16 cellular contexts compared by ENCODE assay signal in the genomic region with DNA sequence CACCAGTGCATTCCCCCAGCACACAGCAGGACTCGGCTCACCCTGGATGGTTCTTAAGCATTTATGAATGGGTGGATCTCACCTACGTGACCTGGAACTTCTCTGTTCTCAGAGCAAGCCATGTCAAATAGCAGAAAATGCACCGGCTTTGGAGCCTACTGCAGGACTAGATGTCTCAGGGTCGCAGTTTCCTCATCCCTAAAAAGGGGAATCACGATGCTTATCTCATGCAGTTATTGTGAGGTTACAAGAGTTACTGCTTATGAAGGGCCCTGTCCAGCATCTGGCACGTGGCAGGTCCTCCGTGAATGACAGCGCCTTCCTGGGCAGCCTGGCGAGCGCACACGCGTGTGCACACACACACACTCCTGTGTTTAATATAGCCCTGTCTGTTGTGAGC.
DNase-seq lines count a peak whose midpoint lies in the region; ATAC-seq and TF ChIP-seq lines count a peak whose summit lies in the region.
"Had no signal": no experiment of that assay in that cellular context is flagged by ENCODE, and none has a peak within 500 bp of the region (broad histone marks: within the 10 kb centered on the region; RNA-seq: fewer than 3 reads in every experiment).

No MANE protein-coding gene starts in this region.

- no peak overlapping the region for H2BK120ac ChIP-seq in mesenchymal stem cell (ENCODE audit: low read depth, low read length)

- H3K4me1 Mint-ChIP-seq in T-helper 17 cell, result peaks cover 40% of the 10 kb centered on the region
- peaks cover 11% of the 10 kb centered on the region for H3K4me1 Mint-ChIP-seq in CD8-positive, alpha-beta T cell (ENCODE audit: low read depth)

- no peak overlapping the region for H2BK15ac ChIP-seq in mesenchymal stem cell (ENCODE audit: low read depth, poor library complexity, severe bottlenecking)

- H3K23ac ChIP-seq in mesenchymal stem cell (ENCODE audit: low read length in 2 of 2), result no peak overlapping the region

- H3K27ac ChIP-seq in right atrium auricular region (peak overlapping the region; percentile 45 to 55), right cardiac atrium (ENCODE audit: low read length) (no peak overlapping the region), mesenchymal stem cell (ENCODE audit: low read length, poor library complexity, severe bottlenecking) (no peak overlapping the region)
- H3K27ac ChIP-seq in CD8-positive, alpha-beta T cell (ENCODE audit: low read depth, low read length), result no peak overlapping the region
- H3K27ac ChIP-seq: brain microvascular endothelial cell, parathyroid adenoma had no signal

- H3K4me2 ChIP-seq in mesenchymal stem cell (ENCODE audit: low read length, poor library complexity, severe bottlenecking), result no peak overlapping the region

- no peak overlapping the region for H2AFZ ChIP-seq in mesenchymal stem cell (ENCODE audit: low read depth, low read length)
- H2AFZ ChIP-seq: parathyroid adenoma had no signal

- H3K36me3 ChIP-seq in right atrium auricular region (no peaks in the 10 kb centered on the region), mesenchymal stem cell (ENCODE audit: control insufficient read depth in 1 of 2, insufficient read depth in 2 of 2, low read depth in 1 of 2, low read length in 2 of 2) (peaks cover 3 to 13% of the 10 kb centered on the region in 2 experiments)
- no peaks in the 10 kb centered on the region for H3K36me3 ChIP-seq in CD8-positive, alpha-beta T cell (ENCODE audit: insufficient read depth, low read length)
- H3K36me3 ChIP-seq: brain microvascular endothelial cell had no signal

- H3K9ac ChIP-seq in mesenchymal stem cell (ENCODE audit: low read length), result no peak overlapping the region
- H3K9ac ChIP-seq: parathyroid adenoma had no signal

- ATAC-seq in right cardiac atrium, result no peak
- no peak for ATAC-seq in T-helper 17 cell
- no peak for ATAC-seq in CD8-positive, alpha-beta T cell
- ATAC-seq in left lobe of liver, result no peak

- H3K9me3 ChIP-seq in right atrium auricular region (no peaks in the 10 kb centered on the region), right cardiac atrium (ENCODE audit: control insufficient read depth, low read length) (no peaks in the 10 kb centered on the region), T-helper 17 cell (ENCODE audit: control insufficient read depth, low read length, poor library complexity, severe bottlenecking) (no peaks in the 10 kb centered on the region), mesenchymal stem cell (ENCODE audit: control insufficient read depth, low read length) (no peaks in the 10 kb centered on the region)
- no peaks in the 10 kb centered on the region for H3K9me3 ChIP-seq in CD8-positive, alpha-beta T cell (ENCODE audit: low read length)

- H3K27me3 Mint-ChIP-seq in T-helper 17 cell, result no peaks in the 10 kb centered on the region
- H3K27me3 Mint-ChIP-seq in CD8-positive, alpha-beta T cell (ENCODE audit: low read depth), result no peaks in the 10 kb centered on the region
- H3K27me3 Mint-ChIP-seq: type B pancreatic cell had no signal

- 82% methylated on average over 12 of the region's 12 CpGs for WGBS in right cardiac atrium
- 97% methylated on average over 12 of the region's 12 CpGs for WGBS in mesenchymal stem cell

- peaks cover 35% of the 10 kb centered on the region for H3K79me1 ChIP-seq in mesenchymal stem cell (replicated peaks; ENCODE audit: low read length, poor library complexity, severe bottlenecking)

- no peak for TF ChIP-seq CTCF in right atrium auricular region (IDR thresholded peaks at IDR 0.05)
- TF ChIP-seq CTCF in CD8-positive, alpha-beta T cell (IDR thresholded peaks at IDR 0.05), result no peak

- H4K91ac ChIP-seq in mesenchymal stem cell (ENCODE audit: low read length), result no peak overlapping the region

- DNase-seq in right atrium auricular region (ENCODE audit: low spot score), result no peak
- no peak for DNase-seq in right cardiac atrium
- no peak for DNase-seq in T-helper 17 cell
- DNase-seq in mesenchymal stem cell, result no peak
- no peak for DNase-seq in CD8-positive, alpha-beta T cell
- DNase-seq in left lobe of liver (ENCODE audit: low spot score), result no peak
- DNase-seq in posterior cingulate gyrus, result no peak
- no peak for DNase-seq in COLO829 (ENCODE audit: low spot score)
- DNase-seq: brain microvascular endothelial cell; C1 segment of cervical spinal cord; effector memory CD4-positive, alpha-beta T cell; EL; foreskin fibroblast; NCI-H1092 had no signal

- intact Hi-C loops in right cardiac atrium (cut with DNase I), result no loop called here
- intact Hi-C loops in CD8-positive, alpha-beta T cell (cut with DNase I, micrococcal nuclease), result no loop called here
- intact Hi-C loops in posterior cingulate gyrus (cut with DNase I), result no loop called here

- H3K27me3 ChIP-seq in right atrium auricular region (no peaks in the 10 kb centered on the region), right cardiac atrium (ENCODE audit: control insufficient read depth, insufficient read depth) (no peaks in the 10 kb centered on the region), mesenchymal stem cell (ENCODE audit: control insufficient read depth in 1 of 2, insufficient read depth in 1 of 2, low read length in 2 of 2) (no peaks in the 10 kb centered on the region)
- H3K27me3 ChIP-seq in CD8-positive, alpha-beta T cell (ENCODE audit: insufficient read depth, low read length), result no peaks in the 10 kb centered on the region
- H3K27me3 ChIP-seq: brain microvascular endothelial cell had no signal

- peak overlapping the region; percentile 13 to 59 for H2BK12ac ChIP-seq in mesenchymal stem cell (ENCODE audit: low read length in 2 of 2)

- peak overlapping the region in 1 of 2 experiments; percentile 9 for H3K4ac ChIP-seq in mesenchymal stem cell (ENCODE audit: low read depth in 1 of 2, low read length in 2 of 2)

- H4K8ac ChIP-seq in mesenchymal stem cell (ENCODE audit: low read length), result no peak overlapping the region

- no peak overlapping the region for H3K18ac ChIP-seq in mesenchymal stem cell (ENCODE audit: low read depth in 1 of 2, low read length in 2 of 2)

- CTCF ChIA-PET in CD8-positive, alpha-beta T cell (lab: Charles Lee), result no interaction called here

- H2AK5ac ChIP-seq in mesenchymal stem cell (ENCODE audit: low read length, severe bottlenecking), result peak overlapping the region; percentile 16

- H3K4me3 ChIP-seq in right atrium auricular region (no peak overlapping the region), right cardiac atrium (ENCODE audit: low read length) (no peak overlapping the region), mesenchymal stem cell (ENCODE audit: insufficient read depth in 1 of 2, low read depth in 1 of 2, low read length in 2 of 2) (no peak overlapping the region)
- no peak overlapping the region for H3K4me3 ChIP-seq in CD8-positive, alpha-beta T cell (ENCODE audit: low read depth, low read length)

- no peaks in the 10 kb centered on the region for H3K9me3 Mint-ChIP-seq in CD8-positive, alpha-beta T cell
- H3K9me3 Mint-ChIP-seq: type B pancreatic cell had no signal

- no peak overlapping the region for H2BK5ac ChIP-seq in mesenchymal stem cell (ENCODE audit: low read depth, low read length, poor library complexity, severe bottlenecking)

- no peak overlapping the region for H3K14ac ChIP-seq in mesenchymal stem cell (ENCODE audit: low read length in 2 of 2)

- H3K4me3 Mint-ChIP-seq in T-helper 17 cell, result no peak overlapping the region
- H3K4me3 Mint-ChIP-seq in CD8-positive, alpha-beta T cell, result no peak overlapping the region
- H3K4me3 Mint-ChIP-seq: type B pancreatic cell had no signal

- peaks cover 9% of the 10 kb centered on the region for H3K36me3 Mint-ChIP-seq in T-helper 17 cell (ENCODE audit: low read depth)
- H3K36me3 Mint-ChIP-seq in CD8-positive, alpha-beta T cell, result peaks cover 20% of the 10 kb centered on the region

- POLR2A ChIA-PET in CD8-positive, alpha-beta T cell (lab: Charles Lee), result interaction anchor here (0.9 kb wide), 1 partner anchor 9 kb away, joined by 3 read pairs; no protein-coding TSS in a partner anchor

- H3K27ac Mint-ChIP-seq in T-helper 17 cell, result peak overlapping the region; percentile 29
- no peak overlapping the region for H3K27ac Mint-ChIP-seq in CD8-positive, alpha-beta T cell
- H3K27ac Mint-ChIP-seq: type B pancreatic cell had no signal

- H3K4me1 ChIP-seq in right atrium auricular region (peaks cover 0 to 44% of the 10 kb centered on the region in 2 donors), right cardiac atrium (ENCODE audit: control insufficient read depth, insufficient read depth, low read length) (peaks cover 9% of the 10 kb centered on the region), mesenchymal stem cell (ENCODE audit: control insufficient read depth, insufficient read depth, low read depth, low read length) (peaks cover 10% of the 10 kb centered on the region)
- H3K4me1 ChIP-seq in CD8-positive, alpha-beta T cell (ENCODE audit: insufficient read depth, low read length), result no peaks in the 10 kb centered on the region
- H3K4me1 ChIP-seq: parathyroid adenoma had no signal

Comparison
In these comparisons a context has a peak if more than half of its experiments do, and no peak if none do; other contexts are left out.
1. H3K27ac ChIP-seq: peak in right atrium auricular region (2 of 2); none in right cardiac atrium (single experiment), mesenchymal stem cell (single experiment) and CD8-positive, alpha-beta T cell (single experiment).